In the genomic region with DNA sequence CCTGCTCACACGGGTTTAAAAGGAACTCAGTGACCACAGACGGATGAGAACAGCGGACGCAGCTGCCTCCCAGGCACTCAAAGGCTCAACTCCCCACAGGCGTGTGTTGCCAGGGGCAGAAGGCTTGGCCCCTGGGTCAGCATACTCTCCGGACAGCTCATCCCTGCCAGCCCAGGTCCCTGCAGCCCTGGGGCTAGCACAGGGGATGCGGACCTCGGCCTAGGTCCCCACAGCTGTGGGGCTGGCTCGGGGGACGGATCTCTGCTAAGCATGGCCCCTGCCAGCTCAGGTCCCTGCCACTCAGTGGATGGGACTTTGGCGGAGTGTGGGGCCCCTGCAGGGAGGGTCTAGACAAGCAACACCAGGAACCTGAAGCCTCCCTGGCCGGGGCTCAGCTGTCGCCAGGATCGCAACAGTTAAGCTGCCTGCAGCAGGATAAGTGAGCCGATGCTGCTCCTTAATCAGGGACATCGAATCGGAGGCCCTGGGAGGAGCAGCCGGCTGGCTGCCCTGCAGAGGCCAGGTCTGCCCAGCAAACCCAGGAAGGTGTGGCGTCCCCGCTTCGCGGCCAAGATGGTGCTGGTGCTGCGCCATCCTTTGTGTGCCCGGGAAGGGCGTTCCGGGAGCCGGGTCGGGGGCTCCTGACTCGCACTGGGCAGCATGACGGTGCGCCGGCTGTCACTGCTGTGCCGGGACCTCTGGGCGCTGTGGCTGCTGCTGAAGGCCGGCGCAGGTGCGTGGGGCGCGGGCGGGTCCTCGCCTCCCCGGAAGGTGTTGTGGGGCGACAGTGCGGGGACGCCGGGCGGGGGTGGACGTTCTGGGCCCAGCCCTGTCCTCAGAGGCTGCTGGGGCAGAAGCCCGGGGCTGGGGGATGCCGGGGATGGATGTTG, we compare ENCODE assay signal across 8 cellular contexts. TPM values are rescaled to one million over a fixed set of nuclear protein-coding genes. Genes with fewer than 3 reads are reported as not detected.
DNase-seq lines count a peak whose midpoint lies in the region; ATAC-seq and TF ChIP-seq lines count a peak whose summit lies in the region.

No MANE protein-coding gene starts in this region.

- TF ChIP-seq CTCF in fibroblast of lung (conservative IDR thresholded peaks at IDR 0.05 in 1 of 2, IDR thresholded peaks at IDR 0.05 in 1 of 2; ENCODE audit: low read depth in 1 of 2, low read length in 2 of 2): no peak
- no peak for TF ChIP-seq CTCF in GM13976 (IDR thresholded peaks at IDR 0.05; ENCODE audit: borderline replicate concordance, control extremely low read depth, extremely low read depth, insufficient read depth, missing control alignments)

- no peaks in the 10 kb centered on the region for H3K4me1 ChIP-seq in fibroblast of lung (ENCODE audit: control insufficient read depth, extremely low read depth, insufficient read depth, low read length)

- H4K20me1 ChIP-seq in fibroblast of lung (ENCODE audit: control insufficient read depth, extremely low read depth, insufficient read depth, low read length): no peaks in the 10 kb centered on the region

- no peaks in the 10 kb centered on the region for H3K9me3 ChIP-seq in fibroblast of lung (ENCODE audit: control insufficient read depth, insufficient read depth, low read depth, low read length)

- in situ Hi-C loops in GM13976 (cut with MboI; ENCODE audit: low sequenced_read_pairs, unreplicated experiment): no loop called here

- no peak overlapping the region for H2AFZ ChIP-seq in fibroblast of lung (ENCODE audit: low read length)

- H3K9ac ChIP-seq in fibroblast of lung (ENCODE audit: insufficient read depth, low read length): no peak overlapping the region

- H3K4me2 ChIP-seq in fibroblast of lung (ENCODE audit: extremely low read depth, insufficient read depth, low read length): no peak overlapping the region

- no peaks in the 10 kb centered on the region for H3K36me3 ChIP-seq in fibroblast of lung (ENCODE audit: control insufficient read depth, insufficient read depth, low read length)

- H3K27ac ChIP-seq in fibroblast of lung (ENCODE audit: insufficient read depth, low read length): no peak overlapping the region

- no peak overlapping the region for H3K4me3 ChIP-seq in fibroblast of lung (replicated peaks in 1 of 4; ENCODE audit: control extremely low read depth in 1 of 4, insufficient read depth in 1 of 4, low read depth in 3 of 4, low read length in 4 of 4)

- ATAC-seq in HG03442 (IDR thresholded peaks at IDR 0.05; ENCODE audit: unreplicated experiment): no peak
- ATAC-seq in GM18498 (IDR thresholded peaks at IDR 0.05; ENCODE audit: unreplicated experiment): no peak

- peaks cover 12% of the 10 kb centered on the region for H3K27me3 ChIP-seq in fibroblast of lung (ENCODE audit: control insufficient read depth, insufficient read depth, low read length)

- DNase-seq in EL: peak; percentile 55
- peak; percentile 92 for DNase-seq in NCI-H345 (lab: John Stamatoyannopoulos, UW)
- peak; percentile 6 to 17 for DNase-seq in fibroblast of lung (ENCODE audit: low read depth in 2 of 2)
- DNase-seq in pons (ENCODE audit: low spot score): peak; percentile 57
- DNase-seq in GM13976 (ENCODE audit: low spot score): no peak
- DNase-seq in GM19238 (ENCODE audit: insufficient read length, low spot score): no peak

- H3K79me2 ChIP-seq in fibroblast of lung (ENCODE audit: control insufficient read depth, insufficient read depth, low read length): no peaks in the 10 kb centered on the region

RNA-seq across cellular contexts. Expression of a gene that starts 32.5 kb away (rescaled TPM):
- total RNA-seq in fibroblast of lung: 1.0 and 3.3 TPM in 2 replicates
- polyA plus RNA-seq in fibroblast of lung: 0.06 and 0.18 TPM in 2 replicates
- polyA plus RNA-seq in fibroblast of lung (2012): 0.14 and 0.16 TPM in 2 replicates
- not detected in 2 replicates for polyA minus RNA-seq in fibroblast of lung (ENCODE audit: low replicate concordance)

Comparison
In these comparisons a context has a peak if more than half of its experiments do, and no peak if none do; other contexts are left out.
1. DNase-seq: peak in EL (single experiment), NCI-H345 (single experiment), fibroblast of lung (2 of 2) and pons (single experiment); none in GM13976 (single experiment) and GM19238 (single experiment).